9 cellular contexts compared by ENCODE assay signal in the genomic region with DNA sequence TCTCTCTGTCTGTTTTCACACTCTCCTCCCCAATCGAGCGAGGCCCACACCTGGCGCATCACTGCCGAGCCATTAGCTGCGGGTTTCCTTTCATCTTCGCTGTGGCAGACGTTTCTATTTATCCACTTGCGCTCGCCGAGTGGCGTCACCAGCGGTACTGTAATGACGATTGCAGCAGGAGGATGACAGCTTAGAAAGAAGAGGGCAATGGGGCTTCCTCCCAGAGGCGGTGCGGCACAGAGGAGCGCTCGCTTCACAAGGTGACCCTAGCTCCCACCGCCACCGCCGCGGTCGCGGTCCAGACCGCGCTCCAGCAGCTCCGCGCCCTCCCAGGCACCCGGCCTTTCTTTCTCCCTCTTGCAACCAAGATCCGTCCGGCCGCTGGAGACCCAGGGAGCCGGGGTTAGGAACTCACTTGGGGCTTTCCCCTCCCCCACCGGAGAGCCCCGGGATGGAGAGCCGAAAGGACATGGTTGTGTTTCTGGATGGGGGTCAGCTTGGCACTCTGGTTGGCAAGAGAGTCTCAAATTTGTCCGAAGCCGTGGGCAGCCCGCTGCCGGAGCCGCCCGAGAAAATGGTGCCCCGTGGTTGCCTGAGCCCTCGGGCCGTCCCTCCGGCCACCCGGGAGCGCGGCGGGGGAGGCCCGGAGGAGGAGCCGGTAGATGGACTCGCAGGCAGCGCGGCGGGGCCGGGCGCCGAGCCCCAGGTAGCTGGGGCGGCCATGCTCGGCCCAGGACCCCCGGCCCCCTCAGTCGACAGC. TPM values are rescaled to one million over a fixed set of nuclear protein-coding genes. Genes with fewer than 3 reads are reported as not detected.
A peak's percentile ranks its signal among the peaks of the same experiment; 100 is the strongest.
DNase-seq lines count a peak whose midpoint lies in the region; ATAC-seq and TF ChIP-seq lines count a peak whose summit lies in the region.
"Had no signal": no experiment of that assay in that cellular context is flagged by ENCODE, and none has a peak within 500 bp of the region (broad histone marks: within the 10 kb centered on the region; RNA-seq: fewer than 3 reads in every experiment).

A gene (plus strand): TSS at position 223 of the 760 bp plus-strand sequence. CDS start 229 bp downstream, at position 452.

- H3K18ac ChIP-seq in mesendoderm (ENCODE audit: low read length): peak within 1 kb of the TSS; percentile 69

- TF ChIP-seq CTCF in AG09309 (IDR thresholded peaks at IDR 0.05; ENCODE audit: control insufficient read depth, insufficient read depth, low read depth, low read length, missing control alignments): no peak
- no peak for TF ChIP-seq CTCF in HFF-Myc (IDR thresholded peaks at IDR 0.05; ENCODE audit: low read depth, low read length, missing control alignments)

- no peak within 1 kb of the TSS for H2AK5ac ChIP-seq in mesendoderm (ENCODE audit: low read length)

- H3K4ac ChIP-seq in mesendoderm (ENCODE audit: low read depth, low read length): peak within 1 kb of the TSS; percentile 89

- H2BK15ac ChIP-seq in mesendoderm (replicated peaks; ENCODE audit: low read depth): peak within 1 kb of the TSS; percentile 60

- H3K27ac Mint-ChIP-seq in activated CD4-positive, alpha-beta T cell treated with anti-CD3 and anti-CD28 coated beads, Interleukin-2, amount 10 ng/mL, durations not matched to agents 7 days and 5 days: no peak within 1 kb of the TSS

- no peaks in the 10 kb centered on the region for H3K27me3 ChIP-seq in mesendoderm (ENCODE audit: insufficient read depth, low read length, poor library complexity)

- H3K23ac ChIP-seq in mesendoderm (ENCODE audit: low read length): peak within 1 kb of the TSS; percentile 90

- H2BK5ac ChIP-seq in mesendoderm (ENCODE audit: low read length): peak within 1 kb of the TSS; percentile 96

- peak within 1 kb of the TSS; percentile 61 for H3K4me3 ChIP-seq in AG09309 (ENCODE audit: control insufficient read depth, low read depth, low read length)
- H3K4me3 ChIP-seq in HFF-Myc (replicated peaks; ENCODE audit: low read depth, low read length): peak within 1 kb of the TSS; percentile 25
- peak within 1 kb of the TSS; percentile 54 for H3K4me3 ChIP-seq in mesendoderm (ENCODE audit: low read length)

- peak within 1 kb of the TSS; percentile 43 for H3K4me3 Mint-ChIP-seq in activated CD4-positive, alpha-beta T cell treated with anti-CD3 and anti-CD28 coated beads, Interleukin-2, amount 10 ng/mL, durations not matched to agents 7 days and 5 days

- CTCF ChIA-PET in activated CD4-positive, alpha-beta T cell treated with anti-CD3 and anti-CD28 coated beads, Interleukin-2, amount 10 ng/mL, durations not matched to agents 7 days and 5 days (lab: Charles Lee): interaction anchor here (0.6 to 1.9 kb wide), 9 partner anchors 10 to 148 kb away, joined by 3 to 6 read pairs (median 3); a partner anchor contains a TSS

- H3K27me3 Mint-ChIP-seq in activated CD4-positive, alpha-beta T cell treated with anti-CD3 and anti-CD28 coated beads, Interleukin-2, amount 10 ng/mL, durations not matched to agents 7 days and 5 days: peaks cover 90% of the 10 kb centered on the region

- H4K5ac ChIP-seq in mesendoderm (ENCODE audit: low read length): no peak within 1 kb of the TSS

- ATAC-seq in HG03280 (IDR thresholded peaks at IDR 0.05; ENCODE audit: unreplicated experiment) (no peak), HG02970 (IDR thresholded peaks at IDR 0.05; ENCODE audit: low FRiP score, unreplicated experiment) (no peak)

- no peaks in the 10 kb centered on the region for H3K36me3 ChIP-seq in mesendoderm (ENCODE audit: control insufficient read depth, insufficient read depth, low read length)

- H3K9ac ChIP-seq in mesendoderm (ENCODE audit: low read length): peak within 1 kb of the TSS; percentile 95

- H3K4me1 ChIP-seq in mesendoderm (ENCODE audit: control insufficient read depth, low read depth, low read length): peaks cover 15% of the 10 kb centered on the region

- H3K56ac ChIP-seq in mesendoderm (ENCODE audit: low read length): peak within 1 kb of the TSS; percentile 92

- peak within 1 kb of the TSS; percentile 88 for H3K4me2 ChIP-seq in mesendoderm (ENCODE audit: low read length)

- POLR2A ChIA-PET in activated CD4-positive, alpha-beta T cell treated with anti-CD3 and anti-CD28 coated beads, Interleukin-2, amount 10 ng/mL, durations not matched to agents 7 days and 5 days (lab: Charles Lee): no interaction called here

- no CpG with 5 or more reads among the region's 62 CpGs for WGBS in mesendoderm (ENCODE audit: extremely low coverage, insufficient coverage, low lambda C conversion rate)

- H4K8ac ChIP-seq in mesendoderm (ENCODE audit: low read depth, low read length): no peak within 1 kb of the TSS

- peak within 1 kb of the TSS; percentile 33 for H2BK120ac ChIP-seq in mesendoderm (ENCODE audit: low read depth, low read length)

- peak within 1 kb of the TSS; percentile 82 for H3K27ac ChIP-seq in mesendoderm (ENCODE audit: low read depth, low read length)

- peaks cover 9% of the 10 kb centered on the region for H3K79me1 ChIP-seq in mesendoderm (ENCODE audit: low read length)

- DNase-seq in AG09309 (ENCODE audit: low read depth) (no peak), HFF-Myc (ENCODE audit: extremely low read depth, low read depth) (no peak), mesendoderm (peak; percentile 89), mucosa of gallbladder (ENCODE audit: low spot score) (no peak), cortex of kidney (lab: John Stamatoyannopoulos, UW) (no peak)
- DNase-seq in activated CD4-positive, alpha-beta T cell treated with anti-CD3 and anti-CD28 coated beads, Interleukin-2, amount 10 ng/mL, durations not matched to agents 7 days and 5 days: no peak
- DNase-seq: MM.1S had no signal

- H3K9me3 Mint-ChIP-seq in activated CD4-positive, alpha-beta T cell treated with anti-CD3 and anti-CD28 coated beads, Interleukin-2, amount 10 ng/mL, durations not matched to agents 7 days and 5 days: no peaks in the 10 kb centered on the region

- peaks cover 4% of the 10 kb centered on the region for H3K36me3 Mint-ChIP-seq in activated CD4-positive, alpha-beta T cell treated with anti-CD3 and anti-CD28 coated beads, Interleukin-2, amount 10 ng/mL, durations not matched to agents 7 days and 5 days (ENCODE audit: low read depth)

- H3K79me2 ChIP-seq in mesendoderm (ENCODE audit: control insufficient read depth, insufficient read depth, low read length): peaks cover 59% of the 10 kb centered on the region

- peaks cover 8% of the 10 kb centered on the region for H3K4me1 Mint-ChIP-seq in activated CD4-positive, alpha-beta T cell treated with anti-CD3 and anti-CD28 coated beads, Interleukin-2, amount 10 ng/mL, durations not matched to agents 7 days and 5 days

RNA-seq across cellular contexts. Expression of the gene that starts here (rescaled TPM):
- total RNA-seq in activated CD4-positive, alpha-beta T cell treated with anti-CD3 and anti-CD28 coated beads, Interleukin-2, amount 10 ng/mL, durations not matched to agents 7 days and 5 days: not detected
- polyA plus RNA-seq in mesendoderm (2013, experiment 1 of 2): 32.8 TPM
- 29.6 TPM for polyA plus RNA-seq in mesendoderm (2013, experiment 2 of 2)
- not detected for total RNA-seq in mucosa of gallbladder
